21 cellular contexts compared by ENCODE assay signal in genomic region chr1:186802388-186802787, GRCh38. TPM values are rescaled to one million over a fixed set of nuclear protein-coding genes. Genes with fewer than 3 reads are reported as not detected.
DNase-seq lines count a peak whose midpoint lies in the region; FAIRE-seq lines count a peak whose summit lies in the region.
"Had no signal": no experiment of that assay in that cellular context is flagged by ENCODE, and none has a peak within 500 bp of the region (broad histone marks: within the 10 kb centered on the region; RNA-seq: fewer than 3 reads in every experiment).

No MANE protein-coding gene starts in this region.

- no peak for FAIRE-seq in frontal cortex (lab: Jason Lieb, UNC)
- FAIRE-seq: GM12891 had no signal

- H3K4me3 ChIP-seq in effector memory CD4-positive, alpha-beta T cell (ENCODE audit: insufficient read depth, low read depth, low read length, poor library complexity, severe bottlenecking), result no peak overlapping the region
- H3K4me3 ChIP-seq: PC-9 had no signal

- H3K36me3 ChIP-seq in effector memory CD4-positive, alpha-beta T cell (ENCODE audit: control insufficient read depth, insufficient read depth, low read length), result no peaks in the 10 kb centered on the region
- H3K36me3 ChIP-seq: BE2C had no signal

- no peaks in the 10 kb centered on the region for H3K4me1 ChIP-seq in effector memory CD4-positive, alpha-beta T cell (ENCODE audit: control insufficient read depth, insufficient read depth, low read length, poor library complexity, severe bottlenecking)
- H3K4me1 ChIP-seq: BE2C had no signal

- no peaks in the 10 kb centered on the region for H3K27me3 ChIP-seq in effector memory CD4-positive, alpha-beta T cell (replicated peaks; ENCODE audit: control insufficient read depth, insufficient read depth, low read length, poor library complexity, severe bottlenecking)
- H3K27me3 ChIP-seq: BE2C had no signal

- H3K9me3 ChIP-seq in effector memory CD4-positive, alpha-beta T cell (ENCODE audit: control insufficient read depth, low read length), result no peaks in the 10 kb centered on the region
- H3K9me3 ChIP-seq: BE2C had no signal

- peak; percentile 48 for DNase-seq in SIG-M5 treated with dmso at 0.1 percent for 504 hours (lab: John Stamatoyannopoulos, UW; ENCODE audit: unreplicated experiment)
- no peak for DNase-seq in SIG-M5 (lab: John Stamatoyannopoulos, UW)
- peak; percentile 48 for DNase-seq in NOMO-1 treated with dmso at 0.1 percent for 144 hours (lab: John Stamatoyannopoulos, UW; ENCODE audit: unreplicated experiment)
- peak; percentile 82 for DNase-seq in amniotic epithelial cell (ENCODE audit: low read depth)
- no peak for DNase-seq in D341Med (ENCODE audit: low spot score)
- no peak for DNase-seq in frontal cortex (ENCODE audit: low spot score in 2 of 2)
- no peak for DNase-seq in effector memory CD4-positive, alpha-beta T cell
- DNase-seq in putamen (ENCODE audit: low spot score), result no peak
- DNase-seq: BE2C; CD8-positive, alpha-beta memory T cell; DMS79 treated with DMSO at 0.1 percent for 48 hours; GF-D8; GOT3; HCEC 1CT; NCI-H1105 treated with DMSO at 0.1 percent for 48 hours; NCI-H2029; NCI-H2227 treated with DMSO at 0.1 percent for 48 hours; NCI-H526 treated with DMSO at 0.1 percent for 48 hours; PC-9 had no signal

- no peak overlapping the region for H3K27ac ChIP-seq in effector memory CD4-positive, alpha-beta T cell (ENCODE audit: insufficient read depth, low read length, poor library complexity, severe bottlenecking)
- H3K27ac ChIP-seq: 22Rv1, PC-9 had no signal

RNA-seq across cellular contexts. Expression of gene PLA2G4A, which starts 26.4 kb away (rescaled TPM):
- total RNA-seq in frontal cortex, result 1.2 TPM

Comparison
In these comparisons a context has a peak if more than half of its experiments do, and no peak if none do; other contexts are left out.
1. DNase-seq: peak in SIG-M5 treated with dmso at 0.1 percent for 504 hours (single experiment), NOMO-1 treated with dmso at 0.1 percent for 144 hours (single experiment) and amniotic epithelial cell (single experiment); none in SIG-M5 (single experiment), D341Med (single experiment), frontal cortex (0 of 2), effector memory CD4-positive, alpha-beta T cell (0 of 3) and putamen (single experiment).